In genomic region chr9:71592400-71592799, GRCh38 we compare ENCODE assay signal across 17 cellular contexts.
DNase-seq lines count a peak whose midpoint lies in the region; ATAC-seq, FAIRE-seq and TF ChIP-seq lines count a peak whose summit lies in the region.
"Had no signal": no experiment of that assay in that cellular context is flagged by ENCODE, and none has a peak within 500 bp of the region (broad histone marks: within the 10 kb centered on the region; RNA-seq: fewer than 3 reads in every experiment).

No MANE protein-coding gene starts in this region.

- H3K27me3 Mint-ChIP-seq in CD8-positive, alpha-beta memory T cell: peaks cover 17 to 36% of the 10 kb centered on the region in 2 donors

- POLR2A ChIA-PET in CD8-positive, alpha-beta memory T cell (lab: Charles Lee): no interaction called here

- H3K27me3 ChIP-seq in bronchial epithelial cell (ENCODE audit: control insufficient read depth, insufficient read depth, low read length) (peaks cover 4% of the 10 kb centered on the region), kidney epithelial cell (ENCODE audit: control insufficient read depth, insufficient read depth, low read length) (no peaks in the 10 kb centered on the region)
- H3K27me3 ChIP-seq in CD8-positive, alpha-beta memory T cell (ENCODE audit: insufficient read depth, low read length, poor library complexity, severe bottlenecking): peaks cover 10% of the 10 kb centered on the region
- H3K27me3 ChIP-seq: SJSA1 had no signal

- no peaks in the 10 kb centered on the region for H3K4me1 ChIP-seq in CD8-positive, alpha-beta memory T cell (ENCODE audit: insufficient read depth, low read length)
- H3K4me1 ChIP-seq: Caco-2, SJSA1 had no signal

- no peaks in the 10 kb centered on the region for H3K4me1 Mint-ChIP-seq in CD8-positive, alpha-beta memory T cell
- H3K4me1 Mint-ChIP-seq: CD14-positive monocyte, GM23338 had no signal

- H3K9me3 Mint-ChIP-seq in CD8-positive, alpha-beta memory T cell: no peaks in the 10 kb centered on the region

- no peak overlapping the region for H3K27ac ChIP-seq in CD8-positive, alpha-beta memory T cell (ENCODE audit: low read depth, low read length)
- H3K27ac ChIP-seq: SJSA1 had no signal

- no peak for FAIRE-seq in bronchial epithelial cell (lab: Jason Lieb, UNC)
- FAIRE-seq: A204.1 had no signal

- DNase-seq in Caki2 (ENCODE audit: low read depth): peak; percentile 41
- peak; percentile 59 for DNase-seq in M059J (ENCODE audit: low read depth)
- peak; percentile 50 for DNase-seq in bronchial epithelial cell (ENCODE audit: low read depth)
- peak; percentile 35 for DNase-seq in kidney epithelial cell (ENCODE audit: low read depth)
- DNase-seq in NCI-H82 (lab: John Stamatoyannopoulos, UW): no peak
- no peak for DNase-seq in HK-2 (ENCODE audit: unreplicated experiment)
- no peak for DNase-seq in CD8-positive, alpha-beta memory T cell
- DNase-seq: Caco-2, Kasumi-1, NCI-H1417 treated with DMSO at 0.1 percent for 48 hours, NCI-H2029, NCI-H510A treated with DMSO at 0.1 percent for 48 hours had no signal

- no peaks in the 10 kb centered on the region for H3K36me3 ChIP-seq in bronchial epithelial cell (ENCODE audit: control insufficient read depth, insufficient read depth, low read length)
- no peaks in the 10 kb centered on the region for H3K36me3 ChIP-seq in kidney epithelial cell (ENCODE audit: control insufficient read depth, insufficient read depth, low read length)
- no peaks in the 10 kb centered on the region for H3K36me3 ChIP-seq in CD8-positive, alpha-beta memory T cell (ENCODE audit: insufficient read depth, low read length)
- H3K36me3 ChIP-seq: SJSA1 had no signal

- H3K4me3 Mint-ChIP-seq in CD8-positive, alpha-beta memory T cell: no peak overlapping the region
- H3K4me3 Mint-ChIP-seq: CD14-positive monocyte, GM23338 had no signal

- no peaks in the 10 kb centered on the region for H3K9me3 ChIP-seq in CD8-positive, alpha-beta memory T cell (ENCODE audit: low read length)
- H3K9me3 ChIP-seq: Caco-2, SJSA1 had no signal

- H3K4me3 ChIP-seq in bronchial epithelial cell (ENCODE audit: low read depth, low read length) (no peak overlapping the region), kidney epithelial cell (ENCODE audit: low read depth, low read length) (no peak overlapping the region)
- no peak overlapping the region for H3K4me3 ChIP-seq in CD8-positive, alpha-beta memory T cell (ENCODE audit: low read length)
- H3K4me3 ChIP-seq: GM23338, SJSA1 had no signal

- H3K36me3 Mint-ChIP-seq in CD8-positive, alpha-beta memory T cell: peaks cover 0 to 3% (median 0%) of the 10 kb centered on the region in 3 donors
- H3K36me3 Mint-ChIP-seq: CD14-positive monocyte had no signal

- in situ Hi-C loops in Caki2 (cut with HindIII; ENCODE audit: low pct_unique_long_range_greater_than_20kb, low sequenced_read_pairs): no loop called here

- CTCF ChIA-PET in CD8-positive, alpha-beta memory T cell (lab: Charles Lee): no interaction called here

- no peak overlapping the region for H3K27ac Mint-ChIP-seq in CD8-positive, alpha-beta memory T cell
- H3K27ac Mint-ChIP-seq: CD14-positive monocyte, GM23338 had no signal

- TF ChIP-seq CTCF in bronchial epithelial cell (IDR thresholded peaks at IDR 0.05; ENCODE audit: insufficient read depth, low read length, severe bottlenecking): no peak
- no peak for TF ChIP-seq CTCF in kidney epithelial cell (IDR thresholded peaks at IDR 0.05; ENCODE audit: insufficient read depth, low read length, poor library complexity, severe bottlenecking)

- ATAC-seq in HG03565 (IDR thresholded peaks at IDR 0.05; ENCODE audit: unreplicated experiment): no peak
- ATAC-seq: GM23338 had no signal

Comparison
In these comparisons a context has a peak if more than half of its experiments do, and no peak if none do; other contexts are left out.
1. DNase-seq: peak in Caki2 (single experiment), M059J (single experiment), bronchial epithelial cell (single experiment) and kidney epithelial cell (single experiment); none in NCI-H82 (single experiment), HK-2 (single experiment) and CD8-positive, alpha-beta memory T cell (0 of 5).